23 cellular contexts compared by ENCODE assay signal in the genomic region with DNA sequence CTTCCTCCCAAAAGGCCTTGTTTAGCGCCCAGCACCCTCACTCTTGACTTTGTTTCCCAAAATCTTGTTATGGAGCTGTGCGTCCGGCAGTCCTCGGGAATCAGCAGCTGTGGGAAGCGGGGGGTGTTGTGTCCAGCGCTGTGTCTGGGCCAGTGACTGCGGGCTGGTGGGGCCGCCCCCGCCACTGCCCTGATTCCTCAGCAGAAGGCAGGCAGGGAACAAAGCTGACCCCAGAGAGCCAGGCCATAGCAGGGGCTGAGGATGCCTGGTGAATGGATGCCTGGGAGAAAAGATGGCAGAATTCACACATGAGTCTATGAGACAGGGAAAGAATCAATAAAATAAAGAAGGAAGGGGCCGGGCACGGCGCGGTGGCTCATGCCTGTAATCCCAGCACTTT. TPM values are rescaled to one million over a fixed set of nuclear protein-coding genes. Genes with fewer than 3 reads are reported as not detected.
A peak's percentile ranks its signal among the peaks of the same experiment; 100 is the strongest.
DNase-seq lines count a peak whose midpoint lies in the region; ATAC-seq and TF ChIP-seq lines count a peak whose summit lies in the region.
"Had no signal": no experiment of that assay in that cellular context is flagged by ENCODE, and none has a peak within 500 bp of the region (broad histone marks: within the 10 kb centered on the region; RNA-seq: fewer than 3 reads in every experiment).

No MANE protein-coding gene starts in this region.

- H3K4me3 ChIP-seq in CD4-positive, alpha-beta memory T cell (ENCODE audit: low read length in 2 of 2): no peak overlapping the region
- H3K4me3 ChIP-seq: esophagus squamous epithelium, skin epidermis, vagina had no signal

- in situ Hi-C loops in KBM-7 (cut with MboI; ENCODE audit: low pct_unique_long_range_greater_than_20kb, low sequenced_read_pairs): no loop called here

- peaks cover 5% of the 10 kb centered on the region for H3K36me3 ChIP-seq in CD4-positive, alpha-beta memory T cell (ENCODE audit: insufficient read depth, low read length)
- H3K36me3 ChIP-seq: vagina had no signal

- peak overlapping the region in 5 of 8 donors; percentile 29 to 72 (median 49) for H3K4me3 Mint-ChIP-seq in CD4-positive, alpha-beta memory T cell
- peak overlapping the region; percentile 26; the same call in 1 of the 2 replicates for H3K4me3 Mint-ChIP-seq in HFFc6
- peak overlapping the region; percentile 54 for H3K4me3 Mint-ChIP-seq in activated T-helper 2 cell treated with anti-CD3 and anti-CD28 coated beads, Interferon-gamma antibody, Interleukin-2, Interleukin-4, amounts not matched to agents 10 μg/mL and 5 μg/mL and 100 μg/mL, durations not matched to agents 14 hours and 24 hours and 36 hours (ENCODE audit: low read depth)
- H3K4me3 Mint-ChIP-seq in natural killer cell treated with Interleukin-12 subunit alpha and Interleukin-12 subunit beta and Interleukin-15 and Interleukin-18, amount 100 ng/mL, for 72 hours: peak overlapping the region; percentile 55

- H3K4me1 ChIP-seq in CD4-positive, alpha-beta memory T cell (ENCODE audit: insufficient read depth, low read length): peaks cover 43% of the 10 kb centered on the region

- no peaks in the 10 kb centered on the region for H3K27me3 Mint-ChIP-seq in CD4-positive, alpha-beta memory T cell
- peaks cover 2% of the 10 kb centered on the region; the same call in 1 of the 2 replicates for H3K27me3 Mint-ChIP-seq in HFFc6 (ENCODE audit: insufficient read depth)
- H3K27me3 Mint-ChIP-seq in activated T-helper 2 cell treated with anti-CD3 and anti-CD28 coated beads, Interferon-gamma antibody, Interleukin-2, Interleukin-4, amounts not matched to agents 10 μg/mL and 5 μg/mL and 100 μg/mL, durations not matched to agents 14 hours and 24 hours and 36 hours (ENCODE audit: low read depth): no peaks in the 10 kb centered on the region
- H3K27me3 Mint-ChIP-seq in natural killer cell treated with Interleukin-12 subunit alpha and Interleukin-12 subunit beta and Interleukin-15 and Interleukin-18, amount 100 ng/mL, for 72 hours: no peaks in the 10 kb centered on the region

- H3K27ac ChIP-seq in CD4-positive, alpha-beta memory T cell (ENCODE audit: low read depth, low read length): no peak overlapping the region
- H3K27ac ChIP-seq: esophagus squamous epithelium, KMS-11, skin epidermis, vagina had no signal

- POLR2A ChIA-PET in CD4-positive, alpha-beta memory T cell (lab: Charles Lee; ENCODE audit: partially characterized antibody): interaction anchor here (1.2 to 1.5 kb wide), 2 partner anchors 10 to 13 kb away, joined by 3 to 4 read pairs; no protein-coding TSS in a partner anchor

- peak overlapping the region in 6 of 7 donors; percentile 53 to 85 (median 67) for H3K27ac Mint-ChIP-seq in CD4-positive, alpha-beta memory T cell
- H3K27ac Mint-ChIP-seq in HFFc6: no peak overlapping the region
- H3K27ac Mint-ChIP-seq in activated T-helper 2 cell treated with anti-CD3 and anti-CD28 coated beads, Interferon-gamma antibody, Interleukin-2, Interleukin-4, amounts not matched to agents 10 μg/mL and 5 μg/mL and 100 μg/mL, durations not matched to agents 14 hours and 24 hours and 36 hours: no peak overlapping the region
- peak overlapping the region; percentile 61 to 72 for H3K27ac Mint-ChIP-seq in natural killer cell treated with Interleukin-12 subunit alpha and Interleukin-12 subunit beta and Interleukin-15 and Interleukin-18, amount 100 ng/mL, for 72 hours
- H3K27ac Mint-ChIP-seq: progenitor cell of endocrine pancreas had no signal

- H3K4me1 Mint-ChIP-seq in CD4-positive, alpha-beta memory T cell: peaks cover 29 to 71% (median 49%) of the 10 kb centered on the region in 4 donors
- peaks cover 29% of the 10 kb centered on the region for H3K4me1 Mint-ChIP-seq in HFFc6 (ENCODE audit: low read depth)
- H3K4me1 Mint-ChIP-seq in activated T-helper 2 cell treated with anti-CD3 and anti-CD28 coated beads, Interferon-gamma antibody, Interleukin-2, Interleukin-4, amounts not matched to agents 10 μg/mL and 5 μg/mL and 100 μg/mL, durations not matched to agents 14 hours and 24 hours and 36 hours (ENCODE audit: low read depth): peaks cover 27% of the 10 kb centered on the region
- H3K4me1 Mint-ChIP-seq in natural killer cell treated with Interleukin-12 subunit alpha and Interleukin-12 subunit beta and Interleukin-15 and Interleukin-18, amount 100 ng/mL, for 72 hours (ENCODE audit: low read depth in 2 of 2): peaks cover 32 to 44% of the 10 kb centered on the region in 2 donors

- CTCF ChIA-PET in CD4-positive, alpha-beta memory T cell (lab: Charles Lee; ENCODE audit: partially characterized antibody): no interaction called here

- no peaks in the 10 kb centered on the region for H3K27me3 ChIP-seq in CD4-positive, alpha-beta memory T cell (ENCODE audit: insufficient read depth, low read length)
- H3K27me3 ChIP-seq: esophagus squamous epithelium, vagina had no signal

- no peak for ATAC-seq in natural killer cell treated with Interleukin-12 subunit alpha and Interleukin-12 subunit beta and Interleukin-15 and Interleukin-18, amount 100 ng/mL, for 72 hours
- no peak for ATAC-seq in HG02678 (IDR thresholded peaks at IDR 0.05; ENCODE audit: unreplicated experiment)
- ATAC-seq: left ventricle myocardium superior had no signal

- H3K9me3 ChIP-seq in CD4-positive, alpha-beta memory T cell (ENCODE audit: control insufficient read depth in 1 of 2, low read length in 2 of 2): no peaks in the 10 kb centered on the region
- H3K9me3 ChIP-seq: esophagus squamous epithelium, vagina had no signal

- peaks cover 0 to 30% of the 10 kb centered on the region in 2 donors for H3K36me3 Mint-ChIP-seq in CD4-positive, alpha-beta memory T cell
- peaks cover 8% of the 10 kb centered on the region; the same call in 1 of the 2 replicates for H3K36me3 Mint-ChIP-seq in HFFc6 (ENCODE audit: low read depth)
- H3K36me3 Mint-ChIP-seq in activated T-helper 2 cell treated with anti-CD3 and anti-CD28 coated beads, Interferon-gamma antibody, Interleukin-2, Interleukin-4, amounts not matched to agents 10 μg/mL and 5 μg/mL and 100 μg/mL, durations not matched to agents 14 hours and 24 hours and 36 hours (ENCODE audit: low read depth): peaks cover 34% of the 10 kb centered on the region
- H3K36me3 Mint-ChIP-seq in natural killer cell treated with Interleukin-12 subunit alpha and Interleukin-12 subunit beta and Interleukin-15 and Interleukin-18, amount 100 ng/mL, for 72 hours: peaks cover under 1% of the 10 kb centered on the region

- DNase-seq in CD4-positive, alpha-beta memory T cell: no peak
- no peak for DNase-seq in HFFc6
- DNase-seq in activated T-helper 2 cell treated with anti-CD3 and anti-CD28 coated beads, Interferon-gamma antibody, Interleukin-2, Interleukin-4, amounts not matched to agents 10 μg/mL and 5 μg/mL and 100 μg/mL, durations not matched to agents 14 hours and 24 hours and 36 hours (ENCODE audit: low spot score): no peak
- DNase-seq in natural killer cell treated with Interleukin-12 subunit alpha and Interleukin-12 subunit beta and Interleukin-15 and Interleukin-18, amount 100 ng/mL, for 72 hours (ENCODE audit: low spot score): no peak
- DNase-seq in KBM-7: no peak
- DNase-seq in cerebellum (ENCODE audit: low spot score): no peak
- DNase-seq: activated CD4-positive, alpha-beta T cell treated with anti-CD3 and anti-CD28 coated beads for 4 hours; activated T-cell treated with anti-CD3 and anti-CD28 coated beads, Interleukin-2, amount 50 U/mL, for 1 hour; anterior cingulate cortex; central memory CD4-positive, alpha-beta T cell; effector CD8-positive, alpha-beta T cell; esophagus squamous epithelium; left ventricle myocardium superior; NCI-H1092; NCI-H524 treated with DMSO at 0.1 percent for 48 hours; SIG-M5; stimulated activated CD4-positive, alpha-beta T cell treated with anti-CD3 and anti-CD28 coated beads, Interleukin-2, amount 100 ng/mL, for 48 hours; T-helper 9 cell had no signal

- H3K9me3 Mint-ChIP-seq in CD4-positive, alpha-beta memory T cell: peaks cover 0 to 2% (median 0%) of the 10 kb centered on the region in 8 donors
- no peaks in the 10 kb centered on the region for H3K9me3 Mint-ChIP-seq in HFFc6
- H3K9me3 Mint-ChIP-seq in activated T-helper 2 cell treated with anti-CD3 and anti-CD28 coated beads, Interferon-gamma antibody, Interleukin-2, Interleukin-4, amounts not matched to agents 10 μg/mL and 5 μg/mL and 100 μg/mL, durations not matched to agents 14 hours and 24 hours and 36 hours: no peaks in the 10 kb centered on the region
- H3K9me3 Mint-ChIP-seq in natural killer cell treated with Interleukin-12 subunit alpha and Interleukin-12 subunit beta and Interleukin-15 and Interleukin-18, amount 100 ng/mL, for 72 hours: no peaks in the 10 kb centered on the region

- intact Hi-C loops in CD4-positive, alpha-beta memory T cell (cut with micrococcal nuclease): no loop called here
- intact Hi-C loops in activated T-helper 2 cell treated with anti-CD3 and anti-CD28 coated beads, Interferon-gamma antibody, Interleukin-2, Interleukin-4, amounts not matched to agents 10 μg/mL and 5 μg/mL and 100 μg/mL, durations not matched to agents 14 hours and 24 hours and 36 hours (cut with micrococcal nuclease): no loop called here

- no peak for TF ChIP-seq CTCF in HFFc6 (IDR thresholded peaks at IDR 0.05)

RNA-seq across cellular contexts. Expression of a gene that starts 2.5 kb away (rescaled TPM):
- total RNA-seq in CD4-positive, alpha-beta memory T cell: 10 to 100 TPM; 42.4 to 43.8 TPM
- 100 to 1,000 TPM; 109 to 135 TPM for polyA plus RNA-seq in CD4-positive, alpha-beta memory T cell
- 10 to 100 TPM; 43.9 to 93.9 (median 83.5) TPM for total RNA-seq in HFFc6 (2021; fragmentation: NEBNext Ultra II Directional; extraction: Animal tissue kit (Norgen Biotek cat#: 25700))
- total RNA-seq in activated T-helper 2 cell treated with anti-CD3 and anti-CD28 coated beads, Interferon-gamma antibody, Interleukin-2, Interleukin-4, amounts not matched to agents 10 μg/mL and 5 μg/mL and 100 μg/mL, durations not matched to agents 14 hours and 24 hours and 36 hours: 91.7 and 93.1 TPM in 2 replicates
- 100 to 1,000 TPM in 1 of 2 donors, 10 to 100 TPM in 1; 78.5 to 103 TPM for total RNA-seq in natural killer cell treated with Interleukin-12 subunit alpha and Interleukin-12 subunit beta and Interleukin-15 and Interleukin-18, amount 100 ng/mL, for 72 hours
- total RNA-seq in cerebellum: 0.45 TPM

RNA-seq across cellular contexts. Expression of a gene that starts 4.3 kb away (rescaled TPM):
- 10 to 100 TPM; 35.1 to 41.9 TPM for total RNA-seq in CD4-positive, alpha-beta memory T cell
- polyA plus RNA-seq in CD4-positive, alpha-beta memory T cell: 10 to 100 TPM in 1 of 2 donors, 1 to 10 TPM in 1; 4.6 to 16.1 TPM
- under 1 TPM; 0.51 to 0.83 (median 0.58) TPM for total RNA-seq in HFFc6 (2021; fragmentation: NEBNext Ultra II Directional; extraction: Animal tissue kit (Norgen Biotek cat#: 25700))
- total RNA-seq in activated T-helper 2 cell treated with anti-CD3 and anti-CD28 coated beads, Interferon-gamma antibody, Interleukin-2, Interleukin-4, amounts not matched to agents 10 μg/mL and 5 μg/mL and 100 μg/mL, durations not matched to agents 14 hours and 24 hours and 36 hours: 29.7 and 31.2 TPM in 2 replicates
- total RNA-seq in natural killer cell treated with Interleukin-12 subunit alpha and Interleukin-12 subunit beta and Interleukin-15 and Interleukin-18, amount 100 ng/mL, for 72 hours: 10 to 100 TPM; 37.6 to 40.1 TPM
- not detected for total RNA-seq in cerebellum

RNA-seq across cellular contexts. Expression of a gene that starts 24.1 kb away (rescaled TPM):
- 10 to 100 TPM; 18.3 to 18.4 TPM for total RNA-seq in CD4-positive, alpha-beta memory T cell
- 10 to 100 TPM in 1 of 2 donors, 1 to 10 TPM in 1; 3.3 to 15.4 TPM for polyA plus RNA-seq in CD4-positive, alpha-beta memory T cell
- total RNA-seq in HFFc6 (2021; fragmentation: NEBNext Ultra II Directional; extraction: Animal tissue kit (Norgen Biotek cat#: 25700)): 10 to 100 TPM in 1 of 6 experiments, 1 to 10 TPM in 5; 6.5 to 12.1 (median 9.0) TPM
- total RNA-seq in activated T-helper 2 cell treated with anti-CD3 and anti-CD28 coated beads, Interferon-gamma antibody, Interleukin-2, Interleukin-4, amounts not matched to agents 10 μg/mL and 5 μg/mL and 100 μg/mL, durations not matched to agents 14 hours and 24 hours and 36 hours: 23.8 and 24.1 TPM in 2 replicates
- total RNA-seq in natural killer cell treated with Interleukin-12 subunit alpha and Interleukin-12 subunit beta and Interleukin-15 and Interleukin-18, amount 100 ng/mL, for 72 hours: 10 to 100 TPM; 21.7 to 31.6 TPM
- 1.1 TPM for total RNA-seq in cerebellum

RNA-seq across cellular contexts. Expression of a gene that starts 34.4 kb away (rescaled TPM):
- under 1 TPM; 0.32 to 0.64 TPM for total RNA-seq in CD4-positive, alpha-beta memory T cell
- 1 to 10 TPM in 1 of 2 donors, under 1 TPM in 1; 0.31 to 1.3 TPM for polyA plus RNA-seq in CD4-positive, alpha-beta memory T cell
- total RNA-seq in HFFc6 (2021; fragmentation: NEBNext Ultra II Directional; extraction: Animal tissue kit (Norgen Biotek cat#: 25700)): 10 to 100 TPM; 14.9 to 44.2 (median 39.4) TPM
- total RNA-seq in activated T-helper 2 cell treated with anti-CD3 and anti-CD28 coated beads, Interferon-gamma antibody, Interleukin-2, Interleukin-4, amounts not matched to agents 10 μg/mL and 5 μg/mL and 100 μg/mL, durations not matched to agents 14 hours and 24 hours and 36 hours: 17.0 and 17.2 TPM in 2 replicates
- 10 to 100 TPM in 1 of 2 donors, under 1 TPM in 1; 0.64 to 12.4 TPM for total RNA-seq in natural killer cell treated with Interleukin-12 subunit alpha and Interleukin-12 subunit beta and Interleukin-15 and Interleukin-18, amount 100 ng/mL, for 72 hours
- total RNA-seq in cerebellum: not detected
- total RNA-seq: vagina had no signal

RNA-seq across cellular contexts. Expression of a gene that starts 59.2 kb away (rescaled TPM):
- total RNA-seq in CD4-positive, alpha-beta memory T cell: not detected
- not detected for polyA plus RNA-seq in CD4-positive, alpha-beta memory T cell
- total RNA-seq in HFFc6 (2021; fragmentation: NEBNext Ultra II Directional; extraction: Animal tissue kit (Norgen Biotek cat#: 25700)): not detected
- total RNA-seq in activated T-helper 2 cell treated with anti-CD3 and anti-CD28 coated beads, Interferon-gamma antibody, Interleukin-2, Interleukin-4, amounts not matched to agents 10 μg/mL and 5 μg/mL and 100 μg/mL, durations not matched to agents 14 hours and 24 hours and 36 hours: not detected in 2 replicates
- total RNA-seq in natural killer cell treated with Interleukin-12 subunit alpha and Interleukin-12 subunit beta and Interleukin-15 and Interleukin-18, amount 100 ng/mL, for 72 hours: 1 to 10 TPM in 1 of 2 donors, not detected in 1; 3.3 TPM
- not detected for total RNA-seq in cerebellum
- total RNA-seq: progenitor cell of endocrine pancreas, vagina had no signal

Comparison
In these comparisons a context has a peak if more than half of its experiments do, and no peak if none do; other contexts are left out.
1. H3K27ac Mint-ChIP-seq: peak in CD4-positive, alpha-beta memory T cell (6 of 7) and natural killer cell treated with Interleukin-12 subunit alpha and Interleukin-12 subunit beta and Interleukin-15 and Interleukin-18, amount 100 ng/mL, for 72 hours (2 of 2); none in HFFc6 (single experiment) and activated T-helper 2 cell treated with anti-CD3 and anti-CD28 coated beads, Interferon-gamma antibody, Interleukin-2, Interleukin-4, amounts not matched to agents 10 μg/mL and 5 μg/mL and 100 μg/mL, durations not matched to agents 14 hours and 24 hours and 36 hours (single experiment).
2. RNA of a gene that starts 2.5 kb away (total RNA-seq): 78.5 to 103 TPM in natural killer cell treated with Interleukin-12 subunit alpha and Interleukin-12 subunit beta and Interleukin-15 and Interleukin-18, amount 100 ng/mL, for 72 hours, 91.7 to 93.1 TPM in activated T-helper 2 cell treated with anti-CD3 and anti-CD28 coated beads, Interferon-gamma antibody, Interleukin-2, Interleukin-4, amounts not matched to agents 10 μg/mL and 5 μg/mL and 100 μg/mL, durations not matched to agents 14 hours and 24 hours and 36 hours, 43.9 to 93.9 TPM in HFFc6 and 42.4 to 43.8 TPM in CD4-positive, alpha-beta memory T cell; 0.45 TPM in cerebellum (single experiment); every median in the first group is over 10 times any median in the second.
3. RNA of a gene that starts 4.3 kb away (total RNA-seq): 35.1 to 41.9 TPM in CD4-positive, alpha-beta memory T cell, 37.6 to 40.1 TPM in natural killer cell treated with Interleukin-12 subunit alpha and Interleukin-12 subunit beta and Interleukin-15 and Interleukin-18, amount 100 ng/mL, for 72 hours and 29.7 to 31.2 TPM in activated T-helper 2 cell treated with anti-CD3 and anti-CD28 coated beads, Interferon-gamma antibody, Interleukin-2, Interleukin-4, amounts not matched to agents 10 μg/mL and 5 μg/mL and 100 μg/mL, durations not matched to agents 14 hours and 24 hours and 36 hours; 0.51 to 0.83 TPM in HFFc6 and not detected in cerebellum (single experiment); every median in the first group is over 10 times any median in the second.
4. Peak in every context shown above with its lines, with median percentiles within 50 percentile points of each other: H3K4me3 Mint-ChIP-seq.